22 cellular contexts compared by ENCODE assay signal in the genomic region with DNA sequence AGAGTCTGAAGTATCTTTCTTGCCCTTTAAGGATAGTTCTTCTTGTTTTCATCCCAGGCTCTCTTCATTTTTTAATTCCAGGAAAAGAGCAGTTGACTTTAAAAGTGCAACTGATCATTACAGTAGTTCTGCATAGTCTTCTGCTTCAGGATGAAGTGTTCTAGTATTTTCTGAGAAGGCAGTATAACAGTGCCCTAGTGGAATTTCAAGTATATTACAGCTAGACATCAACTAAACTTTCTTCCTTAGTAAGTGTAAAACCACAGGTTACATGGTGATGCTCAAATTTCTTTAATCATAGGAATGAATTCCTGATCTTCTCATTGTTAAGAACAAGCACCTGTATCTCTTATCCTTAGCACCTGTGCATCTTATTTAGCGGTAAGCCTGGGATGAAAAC.
DNase-seq lines count a peak whose midpoint lies in the region; ATAC-seq, FAIRE-seq and TF ChIP-seq lines count a peak whose summit lies in the region.
"Had no signal": no experiment of that assay in that cellular context is flagged by ENCODE, and none has a peak within 500 bp of the region (broad histone marks: within the 10 kb centered on the region; RNA-seq: fewer than 3 reads in every experiment).

No MANE protein-coding gene starts in this region.

- no peak for DNase-seq in D721Med (ENCODE audit: insufficient read length, low spot score)
- DNase-seq in astrocyte of the spinal cord (ENCODE audit: low read depth, low spot score), result no peak
- no peak for DNase-seq in COR-L47 (lab: John Stamatoyannopoulos, UW)
- no peak for DNase-seq in NCI-H187 treated with DMSO at 0.1 percent for 48 hours (lab: John Stamatoyannopoulos, UW)
- DNase-seq in DMS 273 (lab: John Stamatoyannopoulos, UW; ENCODE audit: unreplicated experiment), result no peak
- DNase-seq: activated CD4-positive, alpha-beta T cell treated with anti-CD3 and anti-CD28 coated beads, Interleukin-2, amount 10 ng/mL, durations not matched to agents 24 days and 14 days; activated naive CD4-positive, alpha-beta T cell treated with anti-CD3 and anti-CD28 coated beads for 36 hours; activated T-cell treated with anti-CD3 and anti-CD28 coated beads, Interleukin-2, amount 50 U/mL, for 48 hours; DMS79 treated with DMSO at 0.1 percent for 48 hours; kidney glomerular epithelial cell; NCI-H1048; NCI-H1694 treated with DMSO at 0.1 percent for 48 hours; NCI-H524 treated with DMSO at 0.1 percent for 48 hours; nucleus accumbens; small intestine; stimulated activated CD4-positive, alpha-beta T cell treated with anti-CD3 and anti-CD28 coated beads, Interleukin-1b, Interleukin-23, amount 100 ng/mL, for 48 hours; T-helper 17 cell; upper lobe of left lung had no signal

- no peaks in the 10 kb centered on the region for H3K9me3 ChIP-seq in neutrophil
- H3K9me3 ChIP-seq: upper lobe of left lung had no signal

- peak overlapping the region; percentile 16 for H3K27ac ChIP-seq in neutrophil
- H3K27ac ChIP-seq: upper lobe of left lung had no signal

- no peak for TF ChIP-seq CTCF in D721Med (IDR thresholded peaks at IDR 0.05; ENCODE audit: insufficient read depth, missing control alignments)
- TF ChIP-seq CTCF in astrocyte of the spinal cord (IDR thresholded peaks at IDR 0.05; ENCODE audit: low read depth, low read length), result peak; percentile 8
- TF ChIP-seq CTCF in neutrophil (IDR thresholded peaks at IDR 0.05), result no peak

- no peak overlapping the region for H3K4me3 ChIP-seq in astrocyte of the spinal cord (ENCODE audit: low read depth, low read length)
- H3K4me3 ChIP-seq in neutrophil (ENCODE audit: low read depth in 1 of 2, low read length in 1 of 2), result no peak overlapping the region
- H3K4me3 ChIP-seq: upper lobe of left lung had no signal

- in situ Hi-C loops in astrocyte of the spinal cord (cut with HindIII; ENCODE audit: low sequenced_read_pairs), result no loop called here

- ATAC-seq in GM18867 (IDR thresholded peaks at IDR 0.05; ENCODE audit: unreplicated experiment), result peak; percentile 47
- ATAC-seq in HG02938 (IDR thresholded peaks at IDR 0.05; ENCODE audit: unreplicated experiment), result no peak
- ATAC-seq: T-helper 17 cell had no signal

- FAIRE-seq in D721Med (lab: Jason Lieb, UNC), result peak; percentile 29
- FAIRE-seq: endometrium, small intestine had no signal

- H3K4me1 ChIP-seq in neutrophil (ENCODE audit: control insufficient read depth in 1 of 2, insufficient read depth in 1 of 2, low read depth in 1 of 2, low read length in 1 of 2), result peaks cover 26 to 33% of the 10 kb centered on the region in 2 experiments

- H3K27me3 ChIP-seq in neutrophil, result no peaks in the 10 kb centered on the region
- H3K27me3 ChIP-seq: upper lobe of left lung had no signal

- H3K36me3 ChIP-seq in neutrophil, result no peaks in the 10 kb centered on the region
